ENCODE assay signal across 1 cellular context in genomic region chr14:100213956-100214767, GRCh38.
TF ChIP-seq lines count a peak whose summit lies in the region.

No MANE protein-coding gene starts in this region.

TF ChIP-seq in HepG2, 621 proteins besides CTCF, POLR2A, EP300 and RAD21 (continued from another document and continues in another):
- no peak for TF ChIP-seq HNF1A (IDR thresholded peaks at IDR 0.05; ENCODE audit: low read depth)
- TF ChIP-seq HNF1A (CRISPR knock-in tag; IDR thresholded peaks at IDR 0.05; ENCODE audit: borderline replicate concordance) = peak; percentile 66; the same call in 1 of the 2 replicates
- TF ChIP-seq ZNF800 (CRISPR knock-in tag; IDR thresholded peaks at IDR 0.05) = peak; percentile 69
- TF ChIP-seq ZNF891 (CRISPR knock-in tag; IDR thresholded peaks at IDR 0.05) = peak; percentile 84
- peak; percentile 50; the same call in 1 of the 2 replicates for TF ChIP-seq LBX2 (CRISPR knock-in tag; IDR thresholded peaks at IDR 0.05; ENCODE audit: borderline replicate concordance)
- TF ChIP-seq RXRB (CRISPR knock-in tag; IDR thresholded peaks at IDR 0.05; ENCODE audit: borderline replicate concordance) = no peak
- no peak for TF ChIP-seq U2AF2 (IDR thresholded peaks at IDR 0.05; ENCODE audit: low read depth, low read length)
- peak; percentile 90 for TF ChIP-seq MEIS2 (CRISPR knock-in tag; IDR thresholded peaks at IDR 0.05)
- no peak for TF ChIP-seq RFX1 (IDR thresholded peaks at IDR 0.05)
- TF ChIP-seq GZF1 (CRISPR knock-in tag; IDR thresholded peaks at IDR 0.05) = peak; percentile 78
- no peak for TF ChIP-seq SRSF9 (IDR thresholded peaks at IDR 0.05; ENCODE audit: borderline replicate concordance, insufficient read depth, low read depth, low read length, poor library complexity, severe bottlenecking)
- no peak for TF ChIP-seq HOMEZ (CRISPR knock-in tag; IDR thresholded peaks at IDR 0.05; ENCODE audit: low read depth)
- TF ChIP-seq ARID5B (CRISPR knock-in tag; IDR thresholded peaks at IDR 0.05) = peak; percentile 43
- no peak for TF ChIP-seq RARG (CRISPR knock-in tag; IDR thresholded peaks at IDR 0.05; ENCODE audit: low read depth)
- peak; percentile 48 for TF ChIP-seq ZNF703 (CRISPR knock-in tag; IDR thresholded peaks at IDR 0.05; ENCODE audit: borderline replicate concordance)
- no peak for TF ChIP-seq ZNF34 (CRISPR knock-in tag; IDR thresholded peaks at IDR 0.05; ENCODE audit: borderline replicate concordance)
- no peak for TF ChIP-seq SIX1 (CRISPR knock-in tag; IDR thresholded peaks at IDR 0.05; ENCODE audit: borderline replicate concordance)
- TF ChIP-seq ZBTB49 (CRISPR knock-in tag; IDR thresholded peaks at IDR 0.05; ENCODE audit: borderline replicate concordance) = no peak
- no peak for TF ChIP-seq BRF2 (CRISPR knock-in tag; IDR thresholded peaks at IDR 0.05)
- TF ChIP-seq ZUFSP (CRISPR knock-in tag; IDR thresholded peaks at IDR 0.05; ENCODE audit: borderline replicate concordance) = no peak
- TF ChIP-seq PREB (CRISPR knock-in tag; IDR thresholded peaks at IDR 0.05) = peak; percentile 77; the same call in 1 of the 2 replicates
- 0 out of 2 replicates have a peak, but pooled peaks have one; percentile 80 for TF ChIP-seq MTA3 (CRISPR knock-in tag; IDR thresholded peaks at IDR 0.05)
- TF ChIP-seq ZBTB7B (CRISPR knock-in tag; IDR thresholded peaks at IDR 0.05) = peak; percentile 79
- TF ChIP-seq EHMT2 (IDR thresholded peaks at IDR 0.05; ENCODE audit: borderline replicate concordance, low read depth, low read length) = no peak
- TF ChIP-seq ATF2 (CRISPR knock-in tag; IDR thresholded peaks at IDR 0.05) = no peak; the same call in 1 of the 2 replicates
- TF ChIP-seq ARID4A (CRISPR knock-in tag; IDR thresholded peaks at IDR 0.05; ENCODE audit: borderline replicate concordance) = peak; percentile 86; the same call in 1 of the 2 replicates
